9 cellular contexts compared by ENCODE assay signal in the genomic region with DNA sequence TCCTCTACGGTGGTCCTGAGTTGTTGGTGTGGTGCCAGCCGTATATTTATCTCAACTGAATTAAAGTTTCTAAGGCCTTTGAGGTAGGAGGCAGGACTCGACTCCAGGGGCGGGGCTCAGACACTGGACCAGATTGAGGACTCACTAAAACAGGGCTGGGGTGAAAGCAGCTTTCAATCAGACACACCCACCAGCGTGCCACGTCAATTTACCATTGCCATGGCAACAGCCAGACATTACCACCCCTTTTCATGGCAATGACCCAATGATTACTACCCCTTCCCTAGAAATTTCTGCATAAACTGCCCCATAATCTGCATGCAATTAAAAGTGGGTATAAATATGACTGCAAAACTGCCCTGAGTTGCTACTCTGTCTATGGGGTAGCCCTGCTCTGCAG. TPM values are rescaled to one million over a fixed set of nuclear protein-coding genes. Genes with fewer than 3 reads are reported as not detected.
"Had no signal": no experiment of that assay in that cellular context is flagged by ENCODE, and none has a peak within 500 bp of the region (broad histone marks: within the 10 kb centered on the region; RNA-seq: fewer than 3 reads in every experiment).

No MANE protein-coding gene starts in this region.

- DNase-seq: GM23248, GOT3, H7, HFFc6 had no signal

- ATAC-seq: HCT116, HepG2 had no signal

- FAIRE-seq: HepG2 had no signal

- H3K4me3 ChIP-seq: GM23248, HAP-1 had no signal

- H3K27ac ChIP-seq: GM23248, HL-60 had no signal

- H3K4me1 ChIP-seq: HAP-1 had no signal

- H3K9ac ChIP-seq: GM23248 had no signal

- H2AFZ ChIP-seq: GM23248 had no signal

- H3K36me3 ChIP-seq: HAP-1 had no signal

- H3K9me3 ChIP-seq: HAP-1 had no signal

RNA-seq across cellular contexts. Expression of a gene that starts 6.7 kb away (rescaled TPM):
- total RNA-seq: GM23248, HT1080 had no signal

RNA-seq across cellular contexts. Expression of a gene that starts 28.5 kb away (rescaled TPM):
- total RNA-seq: GM23248, H7, HepG2, HFFc6, HT1080 had no signal
- polyA plus RNA-seq: GM23248, HepG2 had no signal

RNA-seq across cellular contexts. Expression of a gene that starts 45.3 kb away (rescaled TPM):
- total RNA-seq: H7 had no signal
